ENCODE assay signal across 20 cellular contexts in the genomic region with DNA sequence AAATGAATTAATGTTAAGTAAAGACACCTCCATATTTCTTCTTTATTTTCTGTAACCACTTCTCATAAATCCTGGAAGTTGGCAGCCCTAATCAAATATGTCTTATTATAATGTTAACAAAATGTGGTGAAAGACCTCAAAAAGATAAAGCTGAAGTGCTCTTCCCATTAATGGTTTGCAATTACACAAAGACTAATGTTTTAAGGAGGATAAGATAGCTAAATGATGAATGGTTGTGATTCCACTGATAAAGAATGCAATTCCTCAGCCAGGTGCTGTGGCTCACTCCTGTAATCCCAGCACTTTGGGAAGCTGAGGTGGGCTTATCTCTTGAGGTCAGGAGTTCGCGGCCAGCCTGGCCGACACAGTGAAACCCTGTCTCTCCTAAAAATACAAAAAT.
"Had no signal": no experiment of that assay in that cellular context is flagged by ENCODE, and none has a peak within 500 bp of the region (broad histone marks: within the 10 kb centered on the region; RNA-seq: fewer than 3 reads in every experiment).

No MANE protein-coding gene starts in this region.

- H3K4me3 Mint-ChIP-seq: T-cell had no signal

- H3K4me1 Mint-ChIP-seq: T-cell had no signal

- H3K27ac Mint-ChIP-seq: T-cell had no signal

- H3K36me3 Mint-ChIP-seq: T-cell had no signal

- DNase-seq: KBM-7, MG63, NCI-H1092, NCI-H1105 treated with DMSO at 0.1 percent for 48 hours, NCI-H1417 treated with DMSO at 0.1 percent for 48 hours, NCI-H146, NCI-H1694 treated with DMSO at 0.1 percent for 48 hours, NCI-H1930, NCI-H2081, NCI-H2107, NCI-H2227 treated with DMSO at 0.1 percent for 48 hours, NCI-H446, NCI-H510A, NCI-H524 treated with DMSO at 0.1 percent for 48 hours, NCI-H69, NCI-H774, SHP77, SW 1271, T-cell had no signal

- FAIRE-seq: RCC 7860 had no signal

- H3K9me3 Mint-ChIP-seq: T-cell had no signal

- H3K27me3 ChIP-seq: MG63 had no signal

- H3K4me3 ChIP-seq: MG63 had no signal

- H3K36me3 ChIP-seq: MG63 had no signal

- ATAC-seq: T-cell had no signal

- H3K9me3 ChIP-seq: MG63 had no signal
